In the genomic region with DNA sequence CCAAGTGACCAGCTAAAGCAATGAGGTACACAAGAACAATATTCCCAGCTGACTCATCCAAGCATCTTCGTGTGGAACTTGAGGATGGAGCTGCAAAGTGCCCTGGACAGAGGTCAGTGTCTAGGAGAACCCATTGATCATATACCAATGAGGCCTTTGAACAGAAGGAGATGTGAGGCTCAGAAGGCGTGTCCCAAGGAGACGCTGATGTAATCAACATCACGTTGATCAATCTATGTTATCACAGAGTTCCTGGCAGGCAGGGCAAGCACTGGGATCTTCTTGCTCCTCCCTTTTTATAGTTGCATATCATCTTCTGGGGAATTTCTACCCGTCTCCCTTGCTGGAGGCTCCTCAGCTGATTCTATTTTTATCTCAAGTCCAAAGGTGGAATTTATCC, we compare ENCODE assay signal across 35 cellular contexts.
"Had no signal": no experiment of that assay in that cellular context is flagged by ENCODE, and none has a peak within 500 bp of the region (broad histone marks: within the 10 kb centered on the region; RNA-seq: fewer than 3 reads in every experiment).

No MANE protein-coding gene starts in this region.

- H3K27ac Mint-ChIP-seq: activated B cell treated with CpG ODN at 0.5 μM for 24 hours; activated CD4-positive, alpha-beta memory T cell treated with anti-CD3 and anti-CD28 coated beads, Interleukin-2, amount 10 ng/mL, durations not matched to agents 7 days and 5 days; activated CD4-positive, alpha-beta T cell treated with anti-CD3 and anti-CD28 coated beads, Interleukin-2, amount 10 ng/mL, durations not matched to agents 7 days and 5 days; activated CD8-positive, alpha-beta memory T cell treated with anti-CD3 and anti-CD28 coated beads, Interleukin-2, amount 10 ng/mL, durations not matched to agents 7 days and 5 days; activated CD8-positive, alpha-beta T cell treated with anti-CD3 and anti-CD28 coated beads, Interleukin-2, amount 10 ng/mL, durations not matched to agents 7 days and 5 days; activated naive CD4-positive, alpha-beta T cell treated with anti-CD3 and anti-CD28 coated beads for 36 hours; activated naive CD4-positive, alpha-beta T cell treated with anti-CD3 and anti-CD28 coated beads, Interleukin-2, amount 50 U/mL, for 72 hours; activated naive CD8-positive, alpha-beta T cell treated with anti-CD3 and anti-CD28 coated beads for 36 hours; activated T-cell treated with anti-CD3 and anti-CD28 coated beads, Interleukin-2, amount 50 U/mL, for 24 hours; activated T-helper 2 cell treated with anti-CD3 and anti-CD28 coated beads, Interferon-gamma antibody, Interleukin-2, Interleukin-4, amounts not matched to agents 10 μg/mL and 5 μg/mL and 100 μg/mL, durations not matched to agents 14 hours and 24 hours and 36 hours; T-helper 1 cell treated with Interleukin-12 subunit alpha and Interleukin-12 subunit beta and Interleukin-4 antibody, amounts not matched to agents 30 μg/mL and 1 μg/mL, for 36 hours; T-helper 2 cell treated with Interferon-gamma antibody and Interleukin-4, amounts not matched to agents 5 μg/mL and 100 μg/mL, for 36 hours had no signal

- H3K36me3 ChIP-seq: adrenal gland, brain microvascular endothelial cell, breast epithelium had no signal

- H3K27me3 ChIP-seq: adrenal gland, body of pancreas, brain microvascular endothelial cell, breast epithelium had no signal

- ATAC-seq: activated CD8-positive, alpha-beta memory T cell treated with anti-CD3 and anti-CD28 coated beads, Interleukin-2, amount 10 ng/mL, durations not matched to agents 7 days and 5 days; activated CD8-positive, alpha-beta T cell treated with anti-CD3 and anti-CD28 coated beads, Interleukin-2, amount 10 ng/mL, durations not matched to agents 7 days and 5 days; activated naive CD4-positive, alpha-beta T cell treated with anti-CD3 and anti-CD28 coated beads, Interleukin-2, amount 50 U/mL, for 72 hours; body of pancreas had no signal

- H3K27ac ChIP-seq: adrenal gland, body of pancreas, brain microvascular endothelial cell, breast epithelium, VCaP had no signal

- FAIRE-seq: astrocyte, TTC549 had no signal

- H3K9me3 Mint-ChIP-seq: activated B cell treated with CpG ODN at 0.5 μM for 24 hours; activated CD4-positive, alpha-beta memory T cell treated with anti-CD3 and anti-CD28 coated beads, Interleukin-2, amount 10 ng/mL, durations not matched to agents 7 days and 5 days; activated CD4-positive, alpha-beta T cell treated with anti-CD3 and anti-CD28 coated beads, Interleukin-2, amount 10 ng/mL, durations not matched to agents 7 days and 5 days; activated naive CD4-positive, alpha-beta T cell treated with anti-CD3 and anti-CD28 coated beads for 36 hours; activated naive CD4-positive, alpha-beta T cell treated with anti-CD3 and anti-CD28 coated beads, Interleukin-2, amount 50 U/mL, for 72 hours; activated naive CD8-positive, alpha-beta T cell treated with anti-CD3 and anti-CD28 coated beads for 36 hours; activated T-cell treated with anti-CD3 and anti-CD28 coated beads, Interleukin-2, amount 50 U/mL, for 24 hours; activated T-helper 2 cell treated with anti-CD3 and anti-CD28 coated beads, Interferon-gamma antibody, Interleukin-2, Interleukin-4, amounts not matched to agents 10 μg/mL and 5 μg/mL and 100 μg/mL, durations not matched to agents 14 hours and 24 hours and 36 hours; T-helper 1 cell treated with Interleukin-12 subunit alpha and Interleukin-12 subunit beta and Interleukin-4 antibody, amounts not matched to agents 30 μg/mL and 1 μg/mL, for 36 hours; T-helper 2 cell treated with Interferon-gamma antibody and Interleukin-4, amounts not matched to agents 5 μg/mL and 100 μg/mL, for 36 hours had no signal

- H3K36me3 Mint-ChIP-seq: activated CD8-positive, alpha-beta memory T cell treated with anti-CD3 and anti-CD28 coated beads, Interleukin-2, amount 10 ng/mL, durations not matched to agents 7 days and 5 days; activated naive CD4-positive, alpha-beta T cell treated with anti-CD3 and anti-CD28 coated beads, Interleukin-2, amount 50 U/mL, for 72 hours; activated naive CD8-positive, alpha-beta T cell treated with anti-CD3 and anti-CD28 coated beads for 36 hours had no signal

- H3K4me3 ChIP-seq: adrenal gland, body of pancreas, breast epithelium had no signal

- DNase-seq: activated B cell treated with CpG ODN at 0.5 μM for 24 hours; activated CD4-positive, alpha-beta memory T cell treated with anti-CD3 and anti-CD28 coated beads, Interleukin-2, amount 10 ng/mL, durations not matched to agents 7 days and 5 days; activated CD4-positive, alpha-beta T cell treated with anti-CD3 and anti-CD28 coated beads for 4 hours; activated CD4-positive, alpha-beta T cell treated with anti-CD3 and anti-CD28 coated beads, Interleukin-2, amount 10 ng/mL, durations not matched to agents 7 days and 5 days; activated CD4-positive, alpha-beta T cell treated with anti-CD3 and anti-CD28 coated beads, Interleukin-2, amount 50 U/mL, for 48 hours; activated CD4-positive, CD25-positive, alpha-beta regulatory T cell treated with anti-CD3 and anti-CD28 coated beads, Interleukin-2, amount 50 U/mL, for 72 hours; activated CD8-positive, alpha-beta memory T cell treated with anti-CD3 and anti-CD28 coated beads for 24 hours; activated CD8-positive, alpha-beta memory T cell treated with anti-CD3 and anti-CD28 coated beads, Interleukin-2, amount 10 ng/mL, durations not matched to agents 7 days and 5 days; activated CD8-positive, alpha-beta memory T cell treated with anti-CD3 and anti-CD28 coated beads, Interleukin-2, amount 50 U/mL, for 48 hours; activated CD8-positive, alpha-beta T cell treated with anti-CD3 and anti-CD28 coated beads, Interleukin-2, amount 10 ng/mL, durations not matched to agents 7 days and 5 days; activated effector memory CD4-positive, alpha-beta T cell treated with Interleukin-2 at 50 U/mL for 16 hours; activated gamma-delta T cell; activated naive CD4-positive, alpha-beta T cell treated with anti-CD3 and anti-CD28 coated beads for 36 hours; activated naive CD4-positive, alpha-beta T cell treated with anti-CD3 and anti-CD28 coated beads, Interleukin-2, amount 50 U/mL, for 16 hours; activated naive CD8-positive, alpha-beta T cell treated with anti-CD3 and anti-CD28 coated beads for 36 hours; activated T-cell treated with anti-CD3 and anti-CD28 coated beads, Interleukin-2, amount 50 U/mL, for 24 hours; activated T-cell treated with anti-CD3 and anti-CD28 coated beads, Interleukin-2, amount 50 U/mL, for 48 hours; adrenal gland; amniotic stem cell; aorta; body of pancreas; brain microvascular endothelial cell; central memory CD4-positive, alpha-beta T cell; SW 1271; T-helper 1 cell; T-helper 2 cell; T-helper 9 cell had no signal

- H3K4me3 Mint-ChIP-seq: activated B cell treated with CpG ODN at 0.5 μM for 24 hours; activated CD4-positive, alpha-beta memory T cell treated with anti-CD3 and anti-CD28 coated beads, Interleukin-2, amount 10 ng/mL, durations not matched to agents 7 days and 5 days; activated CD4-positive, alpha-beta T cell treated with anti-CD3 and anti-CD28 coated beads, Interleukin-2, amount 10 ng/mL, durations not matched to agents 7 days and 5 days; activated CD8-positive, alpha-beta memory T cell treated with anti-CD3 and anti-CD28 coated beads, Interleukin-2, amount 10 ng/mL, durations not matched to agents 7 days and 5 days; activated CD8-positive, alpha-beta T cell treated with anti-CD3 and anti-CD28 coated beads, Interleukin-2, amount 10 ng/mL, durations not matched to agents 7 days and 5 days; activated naive CD4-positive, alpha-beta T cell treated with anti-CD3 and anti-CD28 coated beads for 36 hours; activated naive CD8-positive, alpha-beta T cell treated with anti-CD3 and anti-CD28 coated beads for 36 hours; activated T-cell treated with anti-CD3 and anti-CD28 coated beads, Interleukin-2, amount 50 U/mL, for 24 hours; T-helper 1 cell treated with Interleukin-12 subunit alpha and Interleukin-12 subunit beta and Interleukin-4 antibody, amounts not matched to agents 30 μg/mL and 1 μg/mL, for 36 hours; T-helper 2 cell treated with Interferon-gamma antibody and Interleukin-4, amounts not matched to agents 5 μg/mL and 100 μg/mL, for 36 hours had no signal

- H3K4me1 ChIP-seq: body of pancreas, breast epithelium had no signal

- H3K4me1 Mint-ChIP-seq: activated B cell treated with CpG ODN at 0.5 μM for 24 hours; activated CD4-positive, alpha-beta memory T cell treated with anti-CD3 and anti-CD28 coated beads, Interleukin-2, amount 10 ng/mL, durations not matched to agents 7 days and 5 days; activated CD4-positive, alpha-beta T cell treated with anti-CD3 and anti-CD28 coated beads, Interleukin-2, amount 10 ng/mL, durations not matched to agents 7 days and 5 days; activated CD8-positive, alpha-beta memory T cell treated with anti-CD3 and anti-CD28 coated beads, Interleukin-2, amount 10 ng/mL, durations not matched to agents 7 days and 5 days; activated naive CD8-positive, alpha-beta T cell treated with anti-CD3 and anti-CD28 coated beads for 36 hours had no signal

- H3K9me3 ChIP-seq: adrenal gland, body of pancreas, breast epithelium had no signal
